Comparison of ENCODE assay signal across 1 cellular context in genomic region chr20:23043376-23043775, GRCh38.
TF ChIP-seq lines count a peak whose summit lies in the region.

No MANE protein-coding gene starts in this region.

TF ChIP-seq in HCT116, 20 proteins besides CTCF, POLR2A, EP300 and RAD21 (continued from another document):
- TF ChIP-seq ZBTB33 (IDR thresholded peaks at IDR 0.05; ENCODE audit: extremely low read depth, insufficient replicate concordance, low read length) (no peak), ATF3 (IDR thresholded peaks at IDR 0.05) (no peak), SIN3A (IDR thresholded peaks at IDR 0.05; ENCODE audit: low read depth) (no peak), TCF7L2 (IDR thresholded peaks at IDR 0.05; ENCODE audit: borderline replicate concordance, extremely low read depth, insufficient read depth, insufficient read length) (no peak)
